Comparison of ENCODE assay signal across 24 cellular contexts in the genomic region with DNA sequence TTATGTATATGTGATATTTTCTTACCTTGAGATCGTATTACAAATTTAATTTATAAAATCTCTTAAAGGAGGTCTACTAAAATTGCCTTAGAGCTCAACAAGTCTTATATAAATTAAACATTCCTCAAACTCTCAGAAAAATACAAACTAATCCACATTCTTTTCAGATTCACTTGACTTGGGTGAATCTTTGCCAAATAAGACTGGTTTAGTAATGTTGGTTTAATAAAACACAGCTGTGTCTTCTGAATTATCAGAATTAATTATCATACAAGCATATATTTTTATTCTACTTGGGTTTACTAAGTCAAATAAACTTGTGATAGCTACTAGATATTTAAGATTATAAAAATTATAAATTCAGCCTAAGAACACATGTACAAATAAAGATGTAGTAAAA.
"Had no signal": no experiment of that assay in that cellular context is flagged by ENCODE, and none has a peak within 500 bp of the region (broad histone marks: within the 10 kb centered on the region; RNA-seq: fewer than 3 reads in every experiment).

No MANE protein-coding gene starts in this region.

- H3K4me1 ChIP-seq: esophagus squamous epithelium, heart right ventricle, lower lobe of right lung, psoas muscle, sigmoid colon, stomach, thyroid gland, vagina had no signal

- H3K36me3 ChIP-seq: esophagus squamous epithelium, heart right ventricle, lower lobe of right lung, sigmoid colon, stomach, thyroid gland, vagina had no signal

- H3K4me3 ChIP-seq: esophagus squamous epithelium, heart right ventricle, lower lobe of right lung, psoas muscle, sigmoid colon, stomach, thyroid gland, vagina had no signal

- H3K9me3 ChIP-seq: esophagus squamous epithelium, heart right ventricle, lower lobe of right lung, psoas muscle, sigmoid colon, stomach, thyroid gland, vagina had no signal

- H3K27me3 ChIP-seq: esophagus squamous epithelium, heart right ventricle, sigmoid colon, stomach, thyroid gland, vagina had no signal

- ATAC-seq: heart right ventricle; left ventricle myocardium superior; lower lobe of right lung; naive thymus-derived CD8-positive, alpha-beta T cell; psoas muscle; right cardiac atrium; stimulated activated effector memory CD8-positive, alpha-beta T cell treated with anti-CD3 and anti-CD28 coated beads, Interleukin-12 subunit alpha, Interleukin-12 subunit beta, amount 100 ng/mL, for 72 hours had no signal

- FAIRE-seq: endothelial cell of umbilical vein had no signal

- DNase-seq: effector memory CD4-positive, alpha-beta T cell; esophagus squamous epithelium; foreskin melanocyte; glutamatergic neuron; heart right ventricle; hippocampal formation; left ventricle myocardium superior; lower lobe of right lung; naive thymus-derived CD8-positive, alpha-beta T cell; nephron progenitor cell; nucleus accumbens; posterior cingulate gyrus; psoas muscle; right cardiac atrium; sigmoid colon; stimulated activated CD4-positive, alpha-beta T cell treated with anti-CD3 and anti-CD28 coated beads, Interleukin-2, amount 100 ng/mL, for 24 hours; stimulated activated CD4-positive, alpha-beta T cell treated with anti-CD3 and anti-CD28 coated beads, Interleukin-4, amount 100 ng/mL, for 24 hours; stimulated activated naive CD4-positive, alpha-beta T cell treated with Interleukin-2 at 50 U/mL for 16 hours; stomach; thyroid gland; trophoblast cell had no signal

- H3K27ac ChIP-seq: esophagus squamous epithelium, heart right ventricle, lower lobe of right lung, psoas muscle, sigmoid colon, stomach, thyroid gland, vagina had no signal
